ENCODE assay signal across 9 cellular contexts in the genomic region with DNA sequence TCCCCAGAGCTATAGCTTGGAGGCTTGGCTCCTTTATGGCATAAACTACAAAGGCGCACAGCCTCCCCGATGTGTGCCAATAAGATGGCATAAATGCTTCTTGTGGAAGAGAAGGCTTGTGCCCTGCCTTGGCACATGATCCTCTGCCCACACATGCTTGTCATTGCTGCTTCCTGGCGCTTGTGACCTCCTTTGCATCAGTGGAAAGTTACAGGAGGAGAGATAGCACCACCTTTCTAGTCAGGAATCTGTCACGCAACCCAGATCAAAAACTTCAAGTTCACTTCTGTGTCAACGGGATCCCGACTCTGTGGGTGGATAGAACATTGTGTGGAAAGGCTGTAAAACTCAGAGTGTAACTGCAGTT.
DNase-seq lines count a peak whose midpoint lies in the region; ATAC-seq, FAIRE-seq and TF ChIP-seq lines count a peak whose summit lies in the region.
"Had no signal": no experiment of that assay in that cellular context is flagged by ENCODE, and none has a peak within 500 bp of the region (broad histone marks: within the 10 kb centered on the region; RNA-seq: fewer than 3 reads in every experiment).

No MANE protein-coding gene starts in this region.

- H3K27ac Mint-ChIP-seq in activated naive CD4-positive, alpha-beta T cell treated with anti-CD3 and anti-CD28 coated beads, Interleukin-2, amount 10 ng/mL, durations not matched to agents 7 days and 5 days: peak overlapping the region; percentile 86
- H3K27ac Mint-ChIP-seq in memory B cell: peak overlapping the region; percentile 81
- peak overlapping the region; percentile 78 for H3K27ac Mint-ChIP-seq in stimulated activated effector memory CD8-positive, alpha-beta T cell treated with anti-CD3 and anti-CD28 coated beads, Interleukin-12 subunit alpha, Interleukin-12 subunit beta, amount 100 ng/mL, for 72 hours

- no peak overlapping the region for H3K4me3 Mint-ChIP-seq in activated naive CD4-positive, alpha-beta T cell treated with anti-CD3 and anti-CD28 coated beads, Interleukin-2, amount 10 ng/mL, durations not matched to agents 7 days and 5 days
- no peak overlapping the region for H3K4me3 Mint-ChIP-seq in memory B cell
- H3K4me3 Mint-ChIP-seq in stimulated activated effector memory CD8-positive, alpha-beta T cell treated with anti-CD3 and anti-CD28 coated beads, Interleukin-12 subunit alpha, Interleukin-12 subunit beta, amount 100 ng/mL, for 72 hours: peak overlapping the region; percentile 56

- DNase-seq in RWPE1 (ENCODE audit: low spot score): no peak
- DNase-seq in activated naive CD4-positive, alpha-beta T cell treated with anti-CD3 and anti-CD28 coated beads, Interleukin-2, amount 10 ng/mL, durations not matched to agents 7 days and 5 days: peak; percentile 37
- no peak for DNase-seq in memory B cell (ENCODE audit: low spot score in 2 of 2)
- DNase-seq in stimulated activated effector memory CD8-positive, alpha-beta T cell treated with anti-CD3 and anti-CD28 coated beads, Interleukin-12 subunit alpha, Interleukin-12 subunit beta, amount 100 ng/mL, for 72 hours (ENCODE audit: low spot score in 2 of 2): peak in 1 of 2 donors; percentile 66
- no peak for DNase-seq in H7
- no peak for DNase-seq in GM19239 (ENCODE audit: insufficient read length, low spot score)
- DNase-seq in NCI-H1436 treated with DMSO at 0.1 percent for 48 hours (lab: John Stamatoyannopoulos, UW): no peak
- DNase-seq: right lobe of liver had no signal

- no peak for FAIRE-seq in GM19239 (lab: Jason Lieb, UNC)

- POLR2A ChIA-PET in RWPE1 (lab: Yijun Ruan, JAX; ENCODE audit: low non-redundant PET): interaction anchor here (0.7 kb wide), 1 partner anchor 14 kb away, joined by 6 read pairs; no protein-coding TSS in a partner anchor

- CTCF ChIA-PET in RWPE1 (lab: Yijun Ruan, JAX): no interaction called here
- CTCF ChIA-PET in activated naive CD4-positive, alpha-beta T cell treated with anti-CD3 and anti-CD28 coated beads, Interleukin-2, amount 10 ng/mL, durations not matched to agents 7 days and 5 days (lab: Charles Lee): interaction anchor here (0.8 to 1.3 kb wide), 4 partner anchors 35 to 326 kb away, joined by 3 read pairs; no protein-coding TSS in a partner anchor

- no peaks in the 10 kb centered on the region for H3K27me3 Mint-ChIP-seq in activated naive CD4-positive, alpha-beta T cell treated with anti-CD3 and anti-CD28 coated beads, Interleukin-2, amount 10 ng/mL, durations not matched to agents 7 days and 5 days
- no peaks in the 10 kb centered on the region for H3K27me3 Mint-ChIP-seq in memory B cell

- H3K9me3 Mint-ChIP-seq in activated naive CD4-positive, alpha-beta T cell treated with anti-CD3 and anti-CD28 coated beads, Interleukin-2, amount 10 ng/mL, durations not matched to agents 7 days and 5 days: no peaks in the 10 kb centered on the region
- H3K9me3 Mint-ChIP-seq in memory B cell: no peaks in the 10 kb centered on the region
- H3K9me3 Mint-ChIP-seq in stimulated activated effector memory CD8-positive, alpha-beta T cell treated with anti-CD3 and anti-CD28 coated beads, Interleukin-12 subunit alpha, Interleukin-12 subunit beta, amount 100 ng/mL, for 72 hours: no peaks in the 10 kb centered on the region

- H3K36me3 ChIP-seq in H7 (replicated peaks; ENCODE audit: control insufficient read depth, insufficient read depth, low read length): no peaks in the 10 kb centered on the region
- H3K36me3 ChIP-seq: right lobe of liver had no signal

- ATAC-seq in memory B cell (ENCODE audit: low read depth) (no peak), GM19324 (IDR thresholded peaks at IDR 0.05; ENCODE audit: low FRiP score, unreplicated experiment) (no peak)
- peak; percentile 86 for ATAC-seq in stimulated activated effector memory CD8-positive, alpha-beta T cell treated with anti-CD3 and anti-CD28 coated beads, Interleukin-12 subunit alpha, Interleukin-12 subunit beta, amount 100 ng/mL, for 72 hours

- H3K36me3 Mint-ChIP-seq in activated naive CD4-positive, alpha-beta T cell treated with anti-CD3 and anti-CD28 coated beads, Interleukin-2, amount 10 ng/mL, durations not matched to agents 7 days and 5 days: peaks cover 77% of the 10 kb centered on the region
- no peaks in the 10 kb centered on the region for H3K36me3 Mint-ChIP-seq in memory B cell
- peaks cover 85% of the 10 kb centered on the region for H3K36me3 Mint-ChIP-seq in stimulated activated effector memory CD8-positive, alpha-beta T cell treated with anti-CD3 and anti-CD28 coated beads, Interleukin-12 subunit alpha, Interleukin-12 subunit beta, amount 100 ng/mL, for 72 hours

- H3K4me3 ChIP-seq in H7 (ENCODE audit: insufficient read depth, low read depth, low read length): no peak overlapping the region
- H3K4me3 ChIP-seq: right lobe of liver had no signal

- peaks cover 85% of the 10 kb centered on the region for H3K4me1 Mint-ChIP-seq in activated naive CD4-positive, alpha-beta T cell treated with anti-CD3 and anti-CD28 coated beads, Interleukin-2, amount 10 ng/mL, durations not matched to agents 7 days and 5 days
- peaks cover 32% of the 10 kb centered on the region for H3K4me1 Mint-ChIP-seq in memory B cell
- peaks cover 78% of the 10 kb centered on the region for H3K4me1 Mint-ChIP-seq in stimulated activated effector memory CD8-positive, alpha-beta T cell treated with anti-CD3 and anti-CD28 coated beads, Interleukin-12 subunit alpha, Interleukin-12 subunit beta, amount 100 ng/mL, for 72 hours

- TF ChIP-seq CTCF in RWPE1 (conservative IDR thresholded peaks at IDR 0.05; ENCODE audit: low read depth): no peak

- peak overlapping the region; percentile 82 for H3K27ac ChIP-seq in RWPE1
- H3K27ac ChIP-seq: right lobe of liver had no signal

- no peaks in the 10 kb centered on the region; the same call in 1 of the 2 replicates for H3K27me3 ChIP-seq in H7 (ENCODE audit: control insufficient read depth, insufficient read depth, low read length)
- H3K27me3 ChIP-seq: right lobe of liver had no signal
